Comparison of ENCODE assay signal across 8 cellular contexts in the genomic region with DNA sequence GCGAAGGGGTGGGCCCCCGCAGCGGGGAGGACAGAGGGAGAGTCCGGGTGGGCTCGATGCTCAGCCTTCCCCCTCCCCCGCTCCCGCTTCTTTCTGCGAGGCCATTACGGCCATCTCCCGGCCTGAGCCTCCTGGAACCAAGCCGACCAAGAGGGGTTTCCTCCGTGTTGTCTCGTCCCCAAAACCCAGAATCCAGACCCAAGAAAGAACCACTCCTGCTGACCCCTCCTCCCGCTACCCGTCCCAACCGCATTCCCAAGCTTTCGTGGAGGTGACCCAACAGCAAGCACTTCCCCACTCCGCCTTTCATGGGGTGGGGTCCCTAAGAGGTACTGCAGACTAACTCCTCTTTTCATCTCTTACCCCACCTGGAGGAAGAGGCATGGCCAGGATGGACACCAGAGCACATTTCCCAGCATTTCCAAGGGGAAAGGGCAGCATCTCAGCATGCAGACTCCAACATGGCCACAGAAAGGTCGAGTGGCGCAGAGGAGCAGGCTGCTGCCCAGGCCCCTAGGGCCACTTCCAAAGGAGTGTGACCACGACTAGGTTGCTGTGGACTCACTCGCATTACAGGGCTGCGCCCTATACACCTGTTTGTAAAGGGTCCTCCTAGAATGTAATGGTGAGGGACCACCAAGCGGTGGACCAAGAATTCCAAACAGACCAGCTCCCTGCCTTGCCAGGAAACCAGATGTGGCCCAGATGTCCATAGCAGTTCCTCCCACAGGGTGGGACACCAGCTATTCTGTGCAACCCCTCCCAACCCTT. TPM values are rescaled to one million over a fixed set of nuclear protein-coding genes. Genes with fewer than 3 reads are reported as not detected.
DNase-seq lines count a peak whose midpoint lies in the region; ATAC-seq and TF ChIP-seq lines count a peak whose summit lies in the region.

No MANE protein-coding gene starts in this region.

- peaks cover 3 to 46% of the 10 kb centered on the region in 2 donors for H3K4me1 ChIP-seq in right atrium auricular region

- peaks cover 19% of the 10 kb centered on the region for H3K27me3 Mint-ChIP-seq in activated CD8-positive, alpha-beta T cell treated with anti-CD3 and anti-CD28 coated beads, Interleukin-2, amount 10 ng/mL, durations not matched to agents 7 days and 5 days (ENCODE audit: low read depth)

- CTCF ChIA-PET in activated CD8-positive, alpha-beta T cell treated with anti-CD3 and anti-CD28 coated beads, Interleukin-2, amount 10 ng/mL, durations not matched to agents 7 days and 5 days (lab: Charles Lee): interaction anchor here (0.8 to 5.5 kb wide), 16 partner anchors 10 to 465 kb away, joined by 3 to 88 read pairs (median 5); a partner anchor contains a TSS

- peaks cover 2% of the 10 kb centered on the region for H3K36me3 Mint-ChIP-seq in activated CD8-positive, alpha-beta T cell treated with anti-CD3 and anti-CD28 coated beads, Interleukin-2, amount 10 ng/mL, durations not matched to agents 7 days and 5 days (ENCODE audit: low read depth)
- H3K36me3 Mint-ChIP-seq in stimulated activated effector memory CD8-positive, alpha-beta T cell treated with anti-CD3 and anti-CD28 coated beads, Interleukin-12 subunit alpha, Interleukin-12 subunit beta, amount 100 ng/mL, for 72 hours: peaks cover 21% of the 10 kb centered on the region

- H3K9me3 Mint-ChIP-seq in activated CD8-positive, alpha-beta T cell treated with anti-CD3 and anti-CD28 coated beads, Interleukin-2, amount 10 ng/mL, durations not matched to agents 7 days and 5 days (ENCODE audit: insufficient read depth): no peaks in the 10 kb centered on the region
- H3K9me3 Mint-ChIP-seq in stimulated activated effector memory CD8-positive, alpha-beta T cell treated with anti-CD3 and anti-CD28 coated beads, Interleukin-12 subunit alpha, Interleukin-12 subunit beta, amount 100 ng/mL, for 72 hours: no peaks in the 10 kb centered on the region

- H3K27me3 ChIP-seq in right atrium auricular region: no peaks in the 10 kb centered on the region

- H3K27ac ChIP-seq in right atrium auricular region: peak overlapping the region; percentile 85 to 89

- DNase-seq in Caki2 (ENCODE audit: low read depth) (peak; percentile 63), right atrium auricular region (ENCODE audit: low spot score) (no peak), NCI-H2171 treated with DMSO at 0.1 percent for 48 hours (lab: John Stamatoyannopoulos, UW) (no peak), posterior vena cava (ENCODE audit: low spot score) (no peak)
- peak; percentile 35 for DNase-seq in activated CD8-positive, alpha-beta T cell treated with anti-CD3 and anti-CD28 coated beads, Interleukin-2, amount 10 ng/mL, durations not matched to agents 7 days and 5 days
- DNase-seq in stimulated activated effector memory CD8-positive, alpha-beta T cell treated with anti-CD3 and anti-CD28 coated beads, Interleukin-12 subunit alpha, Interleukin-12 subunit beta, amount 100 ng/mL, for 72 hours (ENCODE audit: low spot score in 2 of 2): peak in 1 of 2 donors; percentile 24

- peak overlapping the region; percentile 34 to 57 for H3K4me3 ChIP-seq in right atrium auricular region

- peak overlapping the region; percentile 93 for H3K4me3 Mint-ChIP-seq in activated CD8-positive, alpha-beta T cell treated with anti-CD3 and anti-CD28 coated beads, Interleukin-2, amount 10 ng/mL, durations not matched to agents 7 days and 5 days
- H3K4me3 Mint-ChIP-seq in stimulated activated effector memory CD8-positive, alpha-beta T cell treated with anti-CD3 and anti-CD28 coated beads, Interleukin-12 subunit alpha, Interleukin-12 subunit beta, amount 100 ng/mL, for 72 hours: peak overlapping the region; percentile 90

- no peaks in the 10 kb centered on the region for H3K36me3 ChIP-seq in right atrium auricular region

- H3K27ac Mint-ChIP-seq in activated CD8-positive, alpha-beta T cell treated with anti-CD3 and anti-CD28 coated beads, Interleukin-2, amount 10 ng/mL, durations not matched to agents 7 days and 5 days: peak overlapping the region; percentile 73
- H3K27ac Mint-ChIP-seq in stimulated activated effector memory CD8-positive, alpha-beta T cell treated with anti-CD3 and anti-CD28 coated beads, Interleukin-12 subunit alpha, Interleukin-12 subunit beta, amount 100 ng/mL, for 72 hours: peak overlapping the region; percentile 95

- peaks cover 25% of the 10 kb centered on the region for H3K4me1 Mint-ChIP-seq in activated CD8-positive, alpha-beta T cell treated with anti-CD3 and anti-CD28 coated beads, Interleukin-2, amount 10 ng/mL, durations not matched to agents 7 days and 5 days (ENCODE audit: low read depth)
- peaks cover 31% of the 10 kb centered on the region for H3K4me1 Mint-ChIP-seq in stimulated activated effector memory CD8-positive, alpha-beta T cell treated with anti-CD3 and anti-CD28 coated beads, Interleukin-12 subunit alpha, Interleukin-12 subunit beta, amount 100 ng/mL, for 72 hours

- in situ Hi-C loops in Caki2 (cut with HindIII; ENCODE audit: low pct_unique_long_range_greater_than_20kb, low sequenced_read_pairs): no loop called here

- POLR2A ChIA-PET in activated CD8-positive, alpha-beta T cell treated with anti-CD3 and anti-CD28 coated beads, Interleukin-2, amount 10 ng/mL, durations not matched to agents 7 days and 5 days (lab: Charles Lee): interaction anchor here (0.6 to 1.3 kb wide), 5 partner anchors 9 to 349 kb away, joined by 3 to 4 read pairs (median 3); a partner anchor contains a TSS

- no peak for TF ChIP-seq CTCF in right atrium auricular region (IDR thresholded peaks at IDR 0.05)

- H3K9me3 ChIP-seq in right atrium auricular region: no peaks in the 10 kb centered on the region

- ATAC-seq in HG02981 (IDR thresholded peaks at IDR 0.05; ENCODE audit: unreplicated experiment) (peak; percentile 11), GM18517 (IDR thresholded peaks at IDR 0.05; ENCODE audit: unreplicated experiment) (no peak)
- ATAC-seq in activated CD8-positive, alpha-beta T cell treated with anti-CD3 and anti-CD28 coated beads, Interleukin-2, amount 10 ng/mL, durations not matched to agents 7 days and 5 days: peak; percentile 8
- peak; percentile 27 for ATAC-seq in stimulated activated effector memory CD8-positive, alpha-beta T cell treated with anti-CD3 and anti-CD28 coated beads, Interleukin-12 subunit alpha, Interleukin-12 subunit beta, amount 100 ng/mL, for 72 hours

- intact Hi-C loops in posterior vena cava (cut with DNase I): loop anchor here in 1 of 2 donors (5.0 kb wide), 1 partner anchor 306 kb away; no protein-coding TSS in a partner anchor

RNA-seq across cellular contexts. Expression of a gene that starts 53.5 kb away (rescaled TPM):
- 119 and 157 TPM in 2 replicates for total RNA-seq in Caki2 (2014; rRNA removed; shearing (Covaris generic); ENCODE audit: low replicate concordance)
- 10 to 100 TPM; 57.3 to 60.9 TPM for total RNA-seq in activated CD8-positive, alpha-beta T cell treated with anti-CD3 and anti-CD28 coated beads, Interleukin-2, amount 10 ng/mL, durations not matched to agents 7 days and 5 days
- total RNA-seq in right atrium auricular region: 10 to 100 TPM; 44.1 to 45.9 TPM
- 10 to 100 TPM; 26.4 to 33.5 TPM for total RNA-seq in posterior vena cava

RNA-seq across cellular contexts. Expression of a gene that starts 53.6 kb away (rescaled TPM):
- total RNA-seq in Caki2 (2014; rRNA removed; shearing (Covaris generic); ENCODE audit: low replicate concordance): 6.2 and 7.3 TPM in 2 replicates
- 10 to 100 TPM; 15.5 to 17.9 TPM for total RNA-seq in activated CD8-positive, alpha-beta T cell treated with anti-CD3 and anti-CD28 coated beads, Interleukin-2, amount 10 ng/mL, durations not matched to agents 7 days and 5 days
- total RNA-seq in right atrium auricular region: 10 to 100 TPM; 29.2 to 37.1 TPM
- 10 to 100 TPM; 23.7 to 28.1 TPM for total RNA-seq in posterior vena cava

Comparison
In these comparisons a context has a peak if more than half of its experiments do, and no peak if none do; other contexts are left out.
1. DNase-seq: peak in Caki2 (single experiment) and activated CD8-positive, alpha-beta T cell treated with anti-CD3 and anti-CD28 coated beads, Interleukin-2, amount 10 ng/mL, durations not matched to agents 7 days and 5 days (single experiment); none in right atrium auricular region (single experiment), NCI-H2171 treated with DMSO at 0.1 percent for 48 hours (single experiment) and posterior vena cava (single experiment).